28 cellular contexts compared by ENCODE assay signal in the genomic region with DNA sequence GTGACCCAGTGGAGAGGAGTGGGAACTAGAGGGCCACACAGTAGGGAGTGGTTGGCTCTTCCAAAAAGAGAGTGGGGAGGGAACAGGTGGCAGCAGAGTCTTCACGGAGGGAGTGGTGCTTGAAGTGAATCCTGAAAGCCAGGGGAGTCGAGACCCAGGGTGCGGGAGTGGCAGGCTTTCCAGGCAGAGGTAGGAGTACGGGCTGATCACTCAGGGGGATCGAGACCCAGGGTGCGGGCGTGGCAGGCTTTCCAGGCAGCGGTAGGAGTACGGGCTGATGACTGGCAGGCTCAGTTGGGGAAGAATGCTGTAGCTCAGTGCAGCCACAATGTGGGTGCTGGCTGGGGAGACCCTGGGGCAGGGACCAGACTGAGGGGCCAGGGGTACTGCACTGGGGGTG.
DNase-seq lines count a peak whose midpoint lies in the region; ATAC-seq and TF ChIP-seq lines count a peak whose summit lies in the region.
"Had no signal": no experiment of that assay in that cellular context is flagged by ENCODE, and none has a peak within 500 bp of the region (broad histone marks: within the 10 kb centered on the region; RNA-seq: fewer than 3 reads in every experiment).

No MANE protein-coding gene starts in this region.

- 93 to 97% methylated on average over 9 of the region's 9 CpGs for WGBS in endodermal cell (ENCODE audit: insufficient coverage in 1 of 2, insufficient read length in 1 of 2), 2 experiments

- H3K27me3 ChIP-seq in endodermal cell (ENCODE audit: control insufficient read depth, insufficient read depth, low read length, poor library complexity, severe bottlenecking), result no peaks in the 10 kb centered on the region
- H3K27me3 ChIP-seq: brain microvascular endothelial cell, dorsolateral prefrontal cortex, gastroesophageal sphincter, right lobe of liver, transverse colon had no signal

- no peak overlapping the region for H3K27ac ChIP-seq in HEK293 (ENCODE audit: extremely low read depth, low read depth, low read length)
- no peak overlapping the region for H3K27ac ChIP-seq in endodermal cell (ENCODE audit: low read depth, low read length)
- H3K27ac ChIP-seq: brain microvascular endothelial cell, dorsolateral prefrontal cortex, gastroesophageal sphincter, right lobe of liver, transverse colon had no signal

- POLR2A ChIA-PET in HEK293 (lab: Yijun Ruan, JAX), result no interaction called here

- TF ChIP-seq CTCF in HEK293 (tag by site-specific recombination; IDR thresholded peaks at IDR 0.05), result no peak
- TF ChIP-seq CTCF in endodermal cell (conservative IDR thresholded peaks at IDR 0.05), result no peak
- TF ChIP-seq CTCF in osteocyte (IDR thresholded peaks at IDR 0.05), result no peak

- DNase-seq in activated naive CD4-positive, alpha-beta T cell treated with Interleukin-2 at 50 U/mL for 16 hours, result no peak
- DNase-seq in endodermal cell (no peak), osteocyte (ENCODE audit: extremely low spot score, unreplicated experiment) (peak; percentile 65), T-helper 9 cell (no peak), HuH-7.5 (ENCODE audit: low spot score) (no peak)
- DNase-seq: activated CD4-positive, alpha-beta memory T cell treated with anti-CD3 and anti-CD28 coated beads for 36 hours; activated CD4-positive, alpha-beta T cell treated with anti-CD3 and anti-CD28 coated beads for 1 hour; AML-193; amygdala; brain microvascular endothelial cell; CD8-positive, alpha-beta T cell; DMS 273 treated with DMSO at 0.1 percent for 48 hours; dorsolateral prefrontal cortex; hypothalamus; immature natural killer cell; left colon; mammary epithelial cell; NCI-H1092; NCI-H1694 treated with DMSO at 0.1 percent for 48 hours; NK-92 treated with Interleukin-12 subunit alpha and Interleukin-12 subunit beta, amount 100 ng/mL, for 24 hours; right lobe of liver; stimulated activated CD8-positive, alpha-beta memory T cell treated with anti-CD3 and anti-CD28 coated beads, Interleukin-4, amount 100 ng/mL, for 48 hours; transverse colon had no signal

- H3K27ac Mint-ChIP-seq in activated naive CD4-positive, alpha-beta T cell treated with anti-CD3 and anti-CD28 coated beads, Interleukin-2, amount 50 U/mL, for 24 hours, result peak overlapping the region; percentile 35
- H3K27ac Mint-ChIP-seq in endodermal cell (peak overlapping the region; percentile 10), osteocyte (ENCODE audit: unreplicated experiment) (no peak overlapping the region)
- H3K27ac Mint-ChIP-seq: activated CD4-positive, alpha-beta memory T cell treated with anti-CD3 and anti-CD28 coated beads for 36 hours; CD8-positive, alpha-beta T cell had no signal

- H3K9me3 ChIP-seq in HEK293 (ENCODE audit: control insufficient read depth, insufficient read depth, low read depth, low read length), result no peaks in the 10 kb centered on the region
- no peaks in the 10 kb centered on the region for H3K9me3 ChIP-seq in endodermal cell (ENCODE audit: control insufficient read depth, low read length)
- H3K9me3 ChIP-seq: gastroesophageal sphincter, right lobe of liver, transverse colon had no signal

- H3K9ac ChIP-seq in endodermal cell (ENCODE audit: extremely low read depth, low read length, poor library complexity, severe bottlenecking), result no peak overlapping the region

- H3K4me1 ChIP-seq in HEK293 (ENCODE audit: control insufficient read depth, insufficient read depth, low read length) (no peaks in the 10 kb centered on the region), endodermal cell (ENCODE audit: control insufficient read depth, insufficient read depth, low read length) (peaks cover 12% of the 10 kb centered on the region)
- H3K4me1 ChIP-seq: gastroesophageal sphincter, right lobe of liver, transverse colon had no signal

- no peak overlapping the region for H3K4me3 ChIP-seq in HEK293 (ENCODE audit: low read depth, low read length)
- no peak overlapping the region for H3K4me3 ChIP-seq in endodermal cell (ENCODE audit: low read length)
- H3K4me3 ChIP-seq: dorsolateral prefrontal cortex, gastroesophageal sphincter, K562, right lobe of liver, transverse colon had no signal

- no peak overlapping the region for H3K4me3 Mint-ChIP-seq in activated naive CD4-positive, alpha-beta T cell treated with anti-CD3 and anti-CD28 coated beads, Interleukin-2, amount 50 U/mL, for 24 hours
- no peak overlapping the region for H3K4me3 Mint-ChIP-seq in endodermal cell
- H3K4me3 Mint-ChIP-seq in osteocyte (ENCODE audit: unreplicated experiment), result no peak overlapping the region
- H3K4me3 Mint-ChIP-seq: activated CD4-positive, alpha-beta memory T cell treated with anti-CD3 and anti-CD28 coated beads for 36 hours; CD8-positive, alpha-beta T cell; immature natural killer cell had no signal

- no peaks in the 10 kb centered on the region for H3K27me3 Mint-ChIP-seq in activated naive CD4-positive, alpha-beta T cell treated with anti-CD3 and anti-CD28 coated beads, Interleukin-2, amount 50 U/mL, for 24 hours
- H3K27me3 Mint-ChIP-seq in endodermal cell (ENCODE audit: insufficient read depth) (no peaks in the 10 kb centered on the region), osteocyte (ENCODE audit: unreplicated experiment) (no peaks in the 10 kb centered on the region)
- H3K27me3 Mint-ChIP-seq: activated CD4-positive, alpha-beta memory T cell treated with anti-CD3 and anti-CD28 coated beads for 36 hours had no signal

- no peak for ATAC-seq in HG03108 (IDR thresholded peaks at IDR 0.05; ENCODE audit: unreplicated experiment)
- ATAC-seq: CD8-positive, alpha-beta T cell; gastroesophageal sphincter; K562; left colon had no signal

- H3K9me3 Mint-ChIP-seq in activated naive CD4-positive, alpha-beta T cell treated with anti-CD3 and anti-CD28 coated beads, Interleukin-2, amount 50 U/mL, for 24 hours, result no peaks in the 10 kb centered on the region
- no peaks in the 10 kb centered on the region for H3K9me3 Mint-ChIP-seq in endodermal cell
- H3K9me3 Mint-ChIP-seq in osteocyte (ENCODE audit: unreplicated experiment), result no peaks in the 10 kb centered on the region
- H3K9me3 Mint-ChIP-seq: activated CD4-positive, alpha-beta memory T cell treated with anti-CD3 and anti-CD28 coated beads for 36 hours; CD8-positive, alpha-beta T cell had no signal

- H3K36me3 ChIP-seq in HEK293 (ENCODE audit: control insufficient read depth in 2 of 2, insufficient read depth in 1 of 2, low read length in 2 of 2) (peaks cover 4 to 5% of the 10 kb centered on the region in 2 experiments; a peak in 2 of 3 replicates), endodermal cell (ENCODE audit: control insufficient read depth, insufficient read depth, low read length) (peaks cover 12% of the 10 kb centered on the region)
- H3K36me3 ChIP-seq: brain microvascular endothelial cell had no signal

- H3K36me3 Mint-ChIP-seq in activated naive CD4-positive, alpha-beta T cell treated with anti-CD3 and anti-CD28 coated beads, Interleukin-2, amount 50 U/mL, for 24 hours, result peaks cover 8% of the 10 kb centered on the region
- H3K36me3 Mint-ChIP-seq in endodermal cell (ENCODE audit: low read depth) (peaks cover 17% of the 10 kb centered on the region), osteocyte (ENCODE audit: unreplicated experiment) (peaks cover 7% of the 10 kb centered on the region)

- H3K4me1 Mint-ChIP-seq in activated naive CD4-positive, alpha-beta T cell treated with anti-CD3 and anti-CD28 coated beads, Interleukin-2, amount 50 U/mL, for 24 hours, result peaks cover 4% of the 10 kb centered on the region
- H3K4me1 Mint-ChIP-seq in endodermal cell, result peaks cover 30% of the 10 kb centered on the region
- H3K4me1 Mint-ChIP-seq in osteocyte (ENCODE audit: unreplicated experiment), result no peaks in the 10 kb centered on the region

- CTCF ChIA-PET in HEK293 (lab: Yijun Ruan, JAX), result no interaction called here

TF ChIP-seq in HEK293, 187 proteins besides CTCF, POLR2A, EP300 and RAD21:
- peak; percentile 33; the same call in 1 of the 2 replicates for TF ChIP-seq ZIC2 (tag by site-specific recombination; IDR thresholded peaks at IDR 0.05)
- TF ChIP-seq ZNF19 (tag by site-specific recombination; IDR thresholded peaks at IDR 0.05; ENCODE audit: low read depth), result no peak
